Comparison of ENCODE assay signal across 20 cellular contexts in the genomic region with DNA sequence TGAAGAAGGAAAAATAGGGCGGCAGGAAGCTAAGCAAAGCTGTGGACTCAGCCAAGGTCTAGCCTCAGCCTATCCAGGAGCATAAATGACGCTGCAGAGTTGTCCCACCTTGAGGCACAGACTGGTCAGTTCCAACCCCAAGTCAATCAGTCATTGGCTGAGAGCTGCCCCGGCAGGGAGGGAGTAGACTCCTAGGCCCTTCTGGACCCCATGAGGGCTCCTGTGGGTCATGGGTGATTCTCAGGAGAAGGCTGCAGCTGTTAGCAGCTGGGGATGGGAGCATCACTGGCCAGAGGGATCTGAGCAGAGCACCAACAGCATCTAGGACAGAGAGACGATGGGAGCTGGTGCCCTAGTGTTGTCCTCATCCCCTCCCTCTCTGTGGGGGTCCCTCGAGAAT. TPM values are rescaled to one million over a fixed set of nuclear protein-coding genes. Genes with fewer than 3 reads are reported as not detected.
DNase-seq lines count a peak whose midpoint lies in the region; ATAC-seq and TF ChIP-seq lines count a peak whose summit lies in the region.
"Had no signal": no experiment of that assay in that cellular context is flagged by ENCODE, and none has a peak within 500 bp of the region (broad histone marks: within the 10 kb centered on the region; RNA-seq: fewer than 3 reads in every experiment).

No MANE protein-coding gene starts in this region.

- no peak overlapping the region for H3K4me3 ChIP-seq in endodermal cell (ENCODE audit: low read length)
- no peak overlapping the region for H3K4me3 ChIP-seq in sigmoid colon

- no peaks in the 10 kb centered on the region for H3K9me3 Mint-ChIP-seq in natural killer cell treated with Interleukin-12 subunit alpha and Interleukin-12 subunit beta and Interleukin-15 and Interleukin-18, amount 100 ng/mL, for 72 hours
- no peaks in the 10 kb centered on the region for H3K9me3 Mint-ChIP-seq in natural killer cell
- no peaks in the 10 kb centered on the region for H3K9me3 Mint-ChIP-seq in endodermal cell
- H3K9me3 Mint-ChIP-seq: CD14-positive monocyte; CD4-positive, alpha-beta memory T cell; HFFc6 had no signal

- H3K27me3 Mint-ChIP-seq in natural killer cell treated with Interleukin-12 subunit alpha and Interleukin-12 subunit beta and Interleukin-15 and Interleukin-18, amount 100 ng/mL, for 72 hours = peaks cover 21 to 44% of the 10 kb centered on the region in 2 donors
- H3K27me3 Mint-ChIP-seq in natural killer cell (ENCODE audit: low read depth in 2 of 2) = peaks cover 28 to 52% of the 10 kb centered on the region in 2 donors
- peaks cover 75% of the 10 kb centered on the region for H3K27me3 Mint-ChIP-seq in endodermal cell (ENCODE audit: insufficient read depth)

- H3K36me3 ChIP-seq in endodermal cell (ENCODE audit: control insufficient read depth, insufficient read depth, low read length) (no peaks in the 10 kb centered on the region), sigmoid colon (no peaks in the 10 kb centered on the region)
- H3K36me3 ChIP-seq: BE2C had no signal

- no peak overlapping the region for H3K9ac ChIP-seq in endodermal cell (ENCODE audit: extremely low read depth, low read length, poor library complexity, severe bottlenecking)

- DNase-seq in natural killer cell treated with Interleukin-12 subunit alpha and Interleukin-12 subunit beta and Interleukin-15 and Interleukin-18, amount 100 ng/mL, for 72 hours (ENCODE audit: low spot score) = peak; percentile 16
- no peak for DNase-seq in natural killer cell
- peak; percentile 22 for DNase-seq in endodermal cell
- DNase-seq in sigmoid colon = peak; percentile 5
- DNase-seq in SKM-1 treated with dmso at 0.1 percent for 144 hours (lab: John Stamatoyannopoulos, UW; ENCODE audit: unreplicated experiment) = no peak
- no peak for DNase-seq in T-helper 9 cell
- DNase-seq: ACHN; BE2C; CD4-positive, alpha-beta memory T cell; DMS153; DMS79; GDM1; GOT3; H7; HFFc6; IMR-90 had no signal

- H3K9me3 ChIP-seq in endodermal cell (ENCODE audit: control insufficient read depth, low read length) (no peaks in the 10 kb centered on the region), sigmoid colon (no peaks in the 10 kb centered on the region)
- H3K9me3 ChIP-seq: BE2C had no signal

- H3K4me1 ChIP-seq in endodermal cell (ENCODE audit: control insufficient read depth, insufficient read depth, low read length) = no peaks in the 10 kb centered on the region
- H3K4me1 ChIP-seq in sigmoid colon = no peaks in the 10 kb centered on the region
- H3K4me1 ChIP-seq: BE2C had no signal

- H3K36me3 Mint-ChIP-seq in natural killer cell treated with Interleukin-12 subunit alpha and Interleukin-12 subunit beta and Interleukin-15 and Interleukin-18, amount 100 ng/mL, for 72 hours = no peaks in the 10 kb centered on the region
- no peaks in the 10 kb centered on the region for H3K36me3 Mint-ChIP-seq in natural killer cell
- H3K36me3 Mint-ChIP-seq in endodermal cell (ENCODE audit: low read depth) = no peaks in the 10 kb centered on the region
- H3K36me3 Mint-ChIP-seq: CD14-positive monocyte; CD4-positive, alpha-beta memory T cell had no signal

- WGBS in endodermal cell (ENCODE audit: insufficient coverage in 1 of 2, insufficient read length in 1 of 2), 2 experiments = 89 to 100% methylated on average over 3 to 5 of the region's 5 CpGs
- WGBS in sigmoid colon, 2 donors = 72 to 74% methylated on average over 5 of the region's 5 CpGs

- no peak for TF ChIP-seq POLR2A in sigmoid colon (IDR thresholded peaks at IDR 0.05)

- ATAC-seq in natural killer cell treated with Interleukin-12 subunit alpha and Interleukin-12 subunit beta and Interleukin-15 and Interleukin-18, amount 100 ng/mL, for 72 hours = no peak
- ATAC-seq in natural killer cell = no peak
- ATAC-seq in GM18867 (IDR thresholded peaks at IDR 0.05; ENCODE audit: unreplicated experiment) = no peak
- ATAC-seq: HCT116 had no signal

- intact Hi-C loops in natural killer cell (cut with micrococcal nuclease) (no loop called here), sigmoid colon (cut with DNase I) (no loop called here)

- no peak for TF ChIP-seq EP300 in sigmoid colon (IDR thresholded peaks at IDR 0.05)

- TF ChIP-seq CTCF in natural killer cell (IDR thresholded peaks at IDR 0.05) (no peak), endodermal cell (conservative IDR thresholded peaks at IDR 0.05) (no peak), sigmoid colon (IDR thresholded peaks at IDR 0.05) (no peak)

- H3K4me3 Mint-ChIP-seq in natural killer cell treated with Interleukin-12 subunit alpha and Interleukin-12 subunit beta and Interleukin-15 and Interleukin-18, amount 100 ng/mL, for 72 hours = no peak overlapping the region
- H3K4me3 Mint-ChIP-seq in natural killer cell (no peak overlapping the region), endodermal cell (no peak overlapping the region)
- H3K4me3 Mint-ChIP-seq: CD14-positive monocyte; CD4-positive, alpha-beta memory T cell; HFFc6 had no signal

- H3K4me1 Mint-ChIP-seq in natural killer cell treated with Interleukin-12 subunit alpha and Interleukin-12 subunit beta and Interleukin-15 and Interleukin-18, amount 100 ng/mL, for 72 hours (ENCODE audit: low read depth in 2 of 2) = peaks cover 3 to 4% of the 10 kb centered on the region in 2 donors
- peaks cover 0 to 4% of the 10 kb centered on the region in 2 donors for H3K4me1 Mint-ChIP-seq in natural killer cell
- peaks cover 7% of the 10 kb centered on the region for H3K4me1 Mint-ChIP-seq in endodermal cell
- H3K4me1 Mint-ChIP-seq: CD14-positive monocyte; CD4-positive, alpha-beta memory T cell had no signal

- H3K27ac Mint-ChIP-seq in natural killer cell treated with Interleukin-12 subunit alpha and Interleukin-12 subunit beta and Interleukin-15 and Interleukin-18, amount 100 ng/mL, for 72 hours = no peak overlapping the region
- H3K27ac Mint-ChIP-seq in natural killer cell (no peak overlapping the region), endodermal cell (no peak overlapping the region)
- H3K27ac Mint-ChIP-seq: CD14-positive monocyte; CD4-positive, alpha-beta memory T cell; HFFc6 had no signal

- H3K27me3 ChIP-seq in endodermal cell (ENCODE audit: control insufficient read depth, insufficient read depth, low read length, poor library complexity, severe bottlenecking) (peaks cover 17% of the 10 kb centered on the region), sigmoid colon (peaks cover 0 to 14% (median under 1%) of the 10 kb centered on the region in 3 donors)

- H3K27ac ChIP-seq in endodermal cell (ENCODE audit: low read depth, low read length) (no peak overlapping the region), sigmoid colon (no peak overlapping the region)

RNA-seq across cellular contexts. Expression of gene ESRRB, which starts 51.8 kb away (rescaled TPM):
- under 1 TPM in 1 of 2 donors, not detected in 1; 0.33 TPM for total RNA-seq in natural killer cell treated with Interleukin-12 subunit alpha and Interleukin-12 subunit beta and Interleukin-15 and Interleukin-18, amount 100 ng/mL, for 72 hours
- 1 to 10 TPM in 1 of 3 donors, under 1 TPM in 1, not detected in 1; 0.45 to 1.3 TPM for total RNA-seq in natural killer cell
- total RNA-seq in endodermal cell = 1 to 10 TPM; 1.1 to 1.2 TPM
- polyA plus RNA-seq in endodermal cell (2013, experiment 1 of 2) = 1.0 TPM
- polyA plus RNA-seq in endodermal cell (2013, experiment 2 of 2) = 0.79 TPM
- total RNA-seq in sigmoid colon = under 1 TPM in 1 of 4 donors, not detected in 3; under 0.01 TPM
- polyA plus RNA-seq in sigmoid colon = under 1 TPM in 1 of 3 donors, not detected in 2; 0.04 TPM
- total RNA-seq: Daoy, HFFc6, IMR-90 had no signal
- polyA plus RNA-seq: CD14-positive monocyte; CD4-positive, alpha-beta memory T cell; IMR-90 had no signal

Comparison
In these comparisons a context has a peak if more than half of its experiments do, and no peak if none do; other contexts are left out.
1. DNase-seq: peak in natural killer cell treated with Interleukin-12 subunit alpha and Interleukin-12 subunit beta and Interleukin-15 and Interleukin-18, amount 100 ng/mL, for 72 hours (single experiment), endodermal cell (single experiment) and sigmoid colon (single experiment); none in natural killer cell (single experiment), SKM-1 treated with dmso at 0.1 percent for 144 hours (single experiment) and T-helper 9 cell (single experiment).